ENCODE assay signal across 8 cellular contexts in genomic region chr7:140640060-140640611, GRCh38. TPM values are rescaled to one million over a fixed set of nuclear protein-coding genes. Genes with fewer than 3 reads are reported as not detected.
A peak's percentile ranks its signal among the peaks of the same experiment; 100 is the strongest.
DNase-seq lines count a peak whose midpoint lies in the region; ATAC-seq, FAIRE-seq and TF ChIP-seq lines count a peak whose summit lies in the region.

No MANE protein-coding gene starts in this region.

- peaks cover 16% of the 10 kb centered on the region for H3K27me3 Mint-ChIP-seq in MCF 10A (ENCODE audit: insufficient read depth, unreplicated experiment)
- peaks cover 81% of the 10 kb centered on the region for H3K27me3 Mint-ChIP-seq in stimulated activated memory B cell treated with anti-CD40 and anti-IgM and Interleukin-4, amounts not matched to agents 10 μg/mL and 1 μg/mL and 100 μg/mL, for 72 hours

- CTCF ChIA-PET in MCF 10A (lab: Yijun Ruan, JAX) = interaction anchor here (1.6 kb wide), 1 partner anchor 126 kb away, joined by 3 read pairs; no protein-coding TSS in a partner anchor

- no peaks in the 10 kb centered on the region for H4K20me1 ChIP-seq in keratinocyte (ENCODE audit: control insufficient read depth, extremely low read depth, insufficient read depth, low read length)

- TF ChIP-seq CTCF in MCF 10A (IDR thresholded peaks at IDR 0.05; ENCODE audit: unreplicated experiment) (no peak), keratinocyte (optimal IDR thresholded peaks at IDR 0.05 in 1 of 3, IDR thresholded peaks at IDR 0.05 in 1 of 3, conservative IDR thresholded peaks at IDR 0.05 in 1 of 3; ENCODE audit: extremely low read depth in 1 of 3, insufficient read depth in 2 of 3, low read length in 3 of 3) (no peak)

- H3K27ac Mint-ChIP-seq in MCF 10A (ENCODE audit: low read depth, unreplicated experiment) = no peak overlapping the region
- no peak overlapping the region for H3K27ac Mint-ChIP-seq in stimulated activated memory B cell treated with anti-CD40 and anti-IgM and Interleukin-4, amounts not matched to agents 10 μg/mL and 1 μg/mL and 100 μg/mL, for 72 hours

- H3K36me3 ChIP-seq in keratinocyte (ENCODE audit: control insufficient read depth in 2 of 2, extremely low read depth in 1 of 2, insufficient read depth in 2 of 2, low read length in 2 of 2) = no peaks in the 10 kb centered on the region

- H3K4me3 ChIP-seq in keratinocyte (ENCODE audit: control insufficient read depth in 2 of 3, extremely low read depth in 1 of 3, insufficient read depth in 2 of 3, low read depth in 1 of 3, low read length in 3 of 3) = peak overlapping the region; percentile 41 to 59 (median 52)

- FAIRE-seq in keratinocyte (lab: Jason Lieb, UNC) = no peak

- dilution Hi-C loops in keratinocyte (cut with MboI; ENCODE audit: extremely low pct_ligation_motif_present, low sequenced_read_pairs) = no loop called here

- peaks cover 6% of the 10 kb centered on the region for H3K36me3 Mint-ChIP-seq in MCF 10A (ENCODE audit: insufficient read depth, unreplicated experiment)
- H3K36me3 Mint-ChIP-seq in stimulated activated memory B cell treated with anti-CD40 and anti-IgM and Interleukin-4, amounts not matched to agents 10 μg/mL and 1 μg/mL and 100 μg/mL, for 72 hours = no peaks in the 10 kb centered on the region

- H3K9ac ChIP-seq in keratinocyte (ENCODE audit: control insufficient read depth, extremely low read depth, insufficient read depth, low read length) = peak overlapping the region; percentile 62

- no peaks in the 10 kb centered on the region for H3K27me3 ChIP-seq in keratinocyte (ENCODE audit: control insufficient read depth, extremely low read depth, insufficient read depth, low read length)

- DNase-seq in DMS53 treated with DMSO at 0.1 percent for 48 hours (lab: John Stamatoyannopoulos, UW; ENCODE audit: unreplicated experiment) (peak; percentile 19), KBM-7 (peak; percentile 15), MCF 10A (ENCODE audit: unreplicated experiment) (no peak), keratinocyte (ENCODE audit: low read depth, low spot score) (no peak), COLO829 (ENCODE audit: low spot score) (no peak)

- POLR2A ChIA-PET in MCF 10A (lab: Yijun Ruan, JAX) = no interaction called here

- H3K9me1 ChIP-seq in keratinocyte (ENCODE audit: control insufficient read depth, extremely low read depth, insufficient read depth, low read length) = no peaks in the 10 kb centered on the region

- in situ Hi-C loops in KBM-7 (cut with MboI; ENCODE audit: low pct_unique_long_range_greater_than_20kb, low sequenced_read_pairs) = no loop called here

- peak overlapping the region; percentile 73 for H2AFZ ChIP-seq in keratinocyte (ENCODE audit: control insufficient read depth, low read length)

- H3K9me3 Mint-ChIP-seq in MCF 10A (ENCODE audit: unreplicated experiment) = no peaks in the 10 kb centered on the region
- H3K9me3 Mint-ChIP-seq in stimulated activated memory B cell treated with anti-CD40 and anti-IgM and Interleukin-4, amounts not matched to agents 10 μg/mL and 1 μg/mL and 100 μg/mL, for 72 hours = no peaks in the 10 kb centered on the region

- peaks cover 7% of the 10 kb centered on the region for H3K4me1 Mint-ChIP-seq in MCF 10A (ENCODE audit: insufficient read depth, unreplicated experiment)
- peaks cover 22% of the 10 kb centered on the region for H3K4me1 Mint-ChIP-seq in stimulated activated memory B cell treated with anti-CD40 and anti-IgM and Interleukin-4, amounts not matched to agents 10 μg/mL and 1 μg/mL and 100 μg/mL, for 72 hours

- peak overlapping the region; percentile 61 for H3K4me3 Mint-ChIP-seq in MCF 10A (ENCODE audit: unreplicated experiment)
- peak overlapping the region; percentile 81 for H3K4me3 Mint-ChIP-seq in stimulated activated memory B cell treated with anti-CD40 and anti-IgM and Interleukin-4, amounts not matched to agents 10 μg/mL and 1 μg/mL and 100 μg/mL, for 72 hours

- BruUV-seq in MCF 10A (replicated peaks; lab: Mats Ljungman, UMichigan) = no TSS peak

- peaks cover 12% of the 10 kb centered on the region for H3K4me1 ChIP-seq in keratinocyte (ENCODE audit: control insufficient read depth, extremely low read depth, insufficient read depth, low read length)

- H3K79me2 ChIP-seq in keratinocyte (ENCODE audit: control insufficient read depth, insufficient read depth, low read length) = peaks cover 4% of the 10 kb centered on the region

- intact Hi-C loops in MCF 10A (cut with micrococcal nuclease) = no loop called here

- H3K9me3 ChIP-seq in keratinocyte (ENCODE audit: control insufficient read depth, low read depth, low read length) = no peaks in the 10 kb centered on the region

- H3K4me2 ChIP-seq in keratinocyte (ENCODE audit: control insufficient read depth, extremely low read depth, insufficient read depth, low read depth, low read length) = peak overlapping the region; percentile 79

- peak; percentile 53 for ATAC-seq in stimulated activated memory B cell treated with anti-CD40 and anti-IgM and Interleukin-4, amounts not matched to agents 10 μg/mL and 1 μg/mL and 100 μg/mL, for 72 hours
- ATAC-seq in GM21423 (IDR thresholded peaks at IDR 0.05; ENCODE audit: unreplicated experiment) (no peak), GM18502 (IDR thresholded peaks at IDR 0.05; ENCODE audit: poor library complexity, unreplicated experiment) (no peak)

- H3K27ac ChIP-seq in keratinocyte (ENCODE audit: control insufficient read depth, insufficient read depth, low read length) = peak overlapping the region; percentile 0

RNA-seq across cellular contexts. Expression of gene DENND2A, which starts 0.5 kb away (rescaled TPM):
- total RNA-seq in MCF 10A (2022) = 0.26 TPM in 1 of 2 replicates, not detected in the other
- 0.95 to 5.1 TPM (median 1.8 TPM) in 3 replicates for polyA plus RNA-seq in keratinocyte
- not detected for polyA plus RNA-seq in keratinocyte (2011; ENCODE audit: low read depth)
- 2.5 and 2.8 TPM in 2 replicates for polyA plus RNA-seq in keratinocyte (2011; cell fraction: cytosol; rRNA removed)
- polyA plus RNA-seq in keratinocyte (2011; cell fraction: nucleus; rRNA removed) = 2.8 and 4.3 TPM in 2 replicates
- polyA plus RNA-seq in keratinocyte (2012; ENCODE audit: low replicate concordance) = 0.07 and 4.7 TPM in 2 replicates
- 2.8 to 4.1 TPM (median 3.6 TPM) in 3 replicates for polyA minus RNA-seq in keratinocyte
- polyA minus RNA-seq in keratinocyte (2011; cell fraction: cytosol; rRNA and poly(A)+ RNA removed) = 3.8 TPM
- polyA minus RNA-seq in keratinocyte (2011; cell fraction: nucleus; rRNA and poly(A)+ RNA removed) = 2.0 and 2.4 TPM in 2 replicates

RNA-seq across cellular contexts. Expression of gene ADCK2, which starts 32.6 kb away (rescaled TPM):
- total RNA-seq in MCF 10A (2022) = 22.2 and 27.8 TPM in 2 replicates
- 9.4 to 13.0 TPM (median 9.5 TPM) in 3 replicates for polyA plus RNA-seq in keratinocyte
- 7.4 TPM for polyA plus RNA-seq in keratinocyte (2011; ENCODE audit: low read depth)
- polyA plus RNA-seq in keratinocyte (2011; cell fraction: cytosol; rRNA removed) = 8.2 and 9.2 TPM in 2 replicates
- 9.9 and 10.2 TPM in 2 replicates for polyA plus RNA-seq in keratinocyte (2011; cell fraction: nucleus; rRNA removed)
- polyA plus RNA-seq in keratinocyte (2012; ENCODE audit: low replicate concordance) = 14.9 and 15.6 TPM in 2 replicates
- polyA minus RNA-seq in keratinocyte = 8.1 to 18.6 TPM (median 12.9 TPM) in 3 replicates
- polyA minus RNA-seq in keratinocyte (2011; cell fraction: cytosol; rRNA and poly(A)+ RNA removed) = 11.3 TPM
- 5.9 and 6.3 TPM in 2 replicates for polyA minus RNA-seq in keratinocyte (2011; cell fraction: nucleus; rRNA and poly(A)+ RNA removed)

RNA-seq across cellular contexts. Expression of gene NDUFB2, which starts 56.4 kb away (rescaled TPM):
- total RNA-seq in MCF 10A (2022) = 166 and 189 TPM in 2 replicates
- 338 to 495 TPM (median 379 TPM) in 3 replicates for polyA plus RNA-seq in keratinocyte
- polyA plus RNA-seq in keratinocyte (2011; ENCODE audit: low read depth) = 63.9 TPM
- polyA plus RNA-seq in keratinocyte (2011; cell fraction: cytosol; rRNA removed) = 236 and 305 TPM in 2 replicates
- 101 and 194 TPM in 2 replicates for polyA plus RNA-seq in keratinocyte (2011; cell fraction: nucleus; rRNA removed)
- 209 and 336 TPM in 2 replicates for polyA plus RNA-seq in keratinocyte (2012; ENCODE audit: low replicate concordance)
- 52.8 to 96.1 TPM (median 58.3 TPM) in 3 replicates for polyA minus RNA-seq in keratinocyte
- polyA minus RNA-seq in keratinocyte (2011; cell fraction: cytosol; rRNA and poly(A)+ RNA removed) = 112 TPM
- polyA minus RNA-seq in keratinocyte (2011; cell fraction: nucleus; rRNA and poly(A)+ RNA removed) = 14.7 and 17.1 TPM in 2 replicates

Comparison
In these comparisons a context has a peak if more than half of its experiments do, and no peak if none do; other contexts are left out.
1. DNase-seq: peak in DMS53 treated with DMSO at 0.1 percent for 48 hours (single experiment) and KBM-7 (single experiment); none in MCF 10A (single experiment), keratinocyte (single experiment) and COLO829 (single experiment).